Comparison of ENCODE assay signal across 36 cellular contexts in the genomic region with DNA sequence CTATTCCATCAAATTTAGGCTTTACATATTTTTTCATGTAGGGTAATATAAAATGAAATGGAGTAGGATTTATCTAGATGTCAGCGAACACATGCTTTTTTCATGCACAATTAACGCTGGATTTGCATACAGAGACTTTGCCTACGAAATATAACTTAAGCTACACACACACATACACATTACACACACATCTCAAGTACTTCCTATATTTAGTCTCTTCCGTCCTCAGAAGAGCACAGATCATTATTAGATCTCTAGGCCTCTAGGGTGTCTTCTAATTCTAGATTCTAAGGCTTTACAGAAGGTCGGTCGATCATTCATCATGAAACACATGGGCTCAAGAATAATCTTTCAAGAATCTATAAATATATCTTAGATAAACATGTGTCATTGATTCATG. TPM values are rescaled to one million over a fixed set of nuclear protein-coding genes. Genes with fewer than 3 reads are reported as not detected.
"Had no signal": no experiment of that assay in that cellular context is flagged by ENCODE, and none has a peak within 500 bp of the region (broad histone marks: within the 10 kb centered on the region; RNA-seq: fewer than 3 reads in every experiment).

No MANE protein-coding gene starts in this region.

- H3K36me3 Mint-ChIP-seq: activated naive CD4-positive, alpha-beta T cell treated with anti-CD3 and anti-CD28 coated beads, Interleukin-2, amount 10 ng/mL, durations not matched to agents 7 days and 5 days; activated naive CD8-positive, alpha-beta T cell treated with anti-CD3 and anti-CD28 coated beads, Interleukin-2, amount 10 ng/mL, durations not matched to agents 7 days and 5 days; brain had no signal

- H3K9me3 Mint-ChIP-seq: effector memory CD8-positive, alpha-beta T cell had no signal

- H3K9me3 ChIP-seq: ascending aorta, colonic mucosa, gastrocnemius medialis, neutrophil, ovary, right lobe of liver, testis, transverse colon had no signal

- H3K4me1 ChIP-seq: ascending aorta, colonic mucosa, gastrocnemius medialis, right lobe of liver, testis had no signal

- H3K4me3 ChIP-seq: ascending aorta, cardiac muscle cell, colonic mucosa, dorsolateral prefrontal cortex, gastrocnemius medialis, ovary, right lobe of liver, testis, transverse colon had no signal

- H3K27me3 Mint-ChIP-seq: progenitor cell of endocrine pancreas had no signal

- FAIRE-seq: kidney had no signal

- H3K27ac ChIP-seq: ascending aorta, cardiac muscle cell, colonic mucosa, dorsolateral prefrontal cortex, gastrocnemius medialis, neutrophil, ovary, right lobe of liver, testis, transverse colon had no signal

- H3K36me3 ChIP-seq: ascending aorta, cardiac muscle cell, colonic mucosa, gastrocnemius medialis, neutrophil, ovary, right lobe of liver, transverse colon had no signal

- DNase-seq: activated CD4-positive, alpha-beta memory T cell treated with anti-CD3 and anti-CD28 coated beads, Interleukin-2, amount 10 ng/mL, durations not matched to agents 7 days and 5 days; activated CD4-positive, alpha-beta T cell treated with anti-CD3 and anti-CD28 coated beads, Interleukin-2, amount 10 ng/mL, durations not matched to agents 7 days and 5 days; activated CD4-positive, CD25-positive, alpha-beta regulatory T cell treated with anti-CD3 and anti-CD28 coated beads, Interleukin-2, amount 50 U/mL, for 72 hours; activated CD8-positive, alpha-beta memory T cell treated with anti-CD3 and anti-CD28 coated beads, Interleukin-2, amount 50 U/mL, for 48 hours; activated gamma-delta T cell; activated naive CD4-positive, alpha-beta T cell treated with anti-CD3 and anti-CD28 coated beads, Interleukin-2, amount 10 ng/mL, durations not matched to agents 7 days and 5 days; activated naive CD8-positive, alpha-beta T cell treated with anti-CD3 and anti-CD28 coated beads, Interleukin-2, amount 10 ng/mL, durations not matched to agents 7 days and 5 days; activated T-cell treated with anti-CD3 and anti-CD28 coated beads, Interleukin-2, amount 50 U/mL, for 24 hours; cerebellar nuclear complex; colonic mucosa; dorsolateral prefrontal cortex; effector memory CD8-positive, alpha-beta T cell; erythroblast; gastrocnemius medialis; head of caudate nucleus; hippocampal formation; kidney; mesenchymal stem cell; nephron progenitor cell; ovary; right lobe of liver; stimulated activated CD4-positive, alpha-beta T cell treated with anti-CD3 and anti-CD28 coated beads, Interleukin-2, amount 100 ng/mL, for 48 hours; stimulated activated naive CD8-positive, alpha-beta T cell treated with anti-CD3 and anti-CD28 coated beads, Interleukin-15, Interleukin-2, amounts not matched to agents 100 U/mL and 50 U/mL, for 24 hours; T1000; testis; transverse colon had no signal

- H3K4me3 Mint-ChIP-seq: activated CD4-positive, alpha-beta memory T cell treated with anti-CD3 and anti-CD28 coated beads, Interleukin-2, amount 10 ng/mL, durations not matched to agents 7 days and 5 days; activated CD4-positive, alpha-beta T cell treated with anti-CD3 and anti-CD28 coated beads, Interleukin-2, amount 10 ng/mL, durations not matched to agents 7 days and 5 days; activated naive CD4-positive, alpha-beta T cell treated with anti-CD3 and anti-CD28 coated beads, Interleukin-2, amount 10 ng/mL, durations not matched to agents 7 days and 5 days; activated naive CD8-positive, alpha-beta T cell treated with anti-CD3 and anti-CD28 coated beads, Interleukin-2, amount 10 ng/mL, durations not matched to agents 7 days and 5 days; activated T-cell treated with anti-CD3 and anti-CD28 coated beads, Interleukin-2, amount 50 U/mL, for 24 hours; brain; effector memory CD8-positive, alpha-beta T cell; nephron progenitor cell had no signal

- ATAC-seq: effector memory CD8-positive, alpha-beta T cell; gastrocnemius medialis; right lobe of liver; stimulated activated naive CD8-positive, alpha-beta T cell treated with anti-CD3 and anti-CD28 coated beads, Interleukin-15, Interleukin-2, amounts not matched to agents 100 U/mL and 50 U/mL, for 24 hours had no signal

- H3K4me1 Mint-ChIP-seq: activated CD4-positive, alpha-beta memory T cell treated with anti-CD3 and anti-CD28 coated beads, Interleukin-2, amount 10 ng/mL, durations not matched to agents 7 days and 5 days; activated CD4-positive, alpha-beta T cell treated with anti-CD3 and anti-CD28 coated beads, Interleukin-2, amount 10 ng/mL, durations not matched to agents 7 days and 5 days; activated naive CD4-positive, alpha-beta T cell treated with anti-CD3 and anti-CD28 coated beads, Interleukin-2, amount 10 ng/mL, durations not matched to agents 7 days and 5 days; activated naive CD8-positive, alpha-beta T cell treated with anti-CD3 and anti-CD28 coated beads, Interleukin-2, amount 10 ng/mL, durations not matched to agents 7 days and 5 days; brain; nephron progenitor cell had no signal

- H3K27me3 ChIP-seq: ascending aorta, cardiac muscle cell, colonic mucosa, dorsolateral prefrontal cortex, gastrocnemius medialis, neutrophil, ovary, right lobe of liver, testis, transverse colon had no signal

- H3K27ac Mint-ChIP-seq: activated CD4-positive, alpha-beta memory T cell treated with anti-CD3 and anti-CD28 coated beads, Interleukin-2, amount 10 ng/mL, durations not matched to agents 7 days and 5 days; activated CD4-positive, alpha-beta T cell treated with anti-CD3 and anti-CD28 coated beads, Interleukin-2, amount 10 ng/mL, durations not matched to agents 7 days and 5 days; activated naive CD4-positive, alpha-beta T cell treated with anti-CD3 and anti-CD28 coated beads, Interleukin-2, amount 10 ng/mL, durations not matched to agents 7 days and 5 days; activated T-cell treated with anti-CD3 and anti-CD28 coated beads, Interleukin-2, amount 50 U/mL, for 24 hours; brain; effector memory CD8-positive, alpha-beta T cell; nephron progenitor cell; progenitor cell of endocrine pancreas had no signal

RNA-seq across cellular contexts. Expression of gene MS4A13, which starts 3.8 kb away (rescaled TPM):
- total RNA-seq: activated CD4-positive, alpha-beta memory T cell treated with anti-CD3 and anti-CD28 coated beads, Interleukin-2, amount 10 ng/mL, durations not matched to agents 7 days and 5 days; activated CD4-positive, alpha-beta T cell treated with anti-CD3 and anti-CD28 coated beads, Interleukin-2, amount 10 ng/mL, durations not matched to agents 7 days and 5 days; activated naive CD8-positive, alpha-beta T cell treated with anti-CD3 and anti-CD28 coated beads, Interleukin-2, amount 10 ng/mL, durations not matched to agents 7 days and 5 days; ascending aorta; cardiac muscle cell; colonic mucosa; dorsolateral prefrontal cortex; gastrocnemius medialis; kidney; lower leg skin; mononuclear cell; ovary; progenitor cell of endocrine pancreas; renal cortical epithelial cell; right lobe of liver; skeletal muscle tissue; transverse colon; urinary bladder had no signal
- polyA plus RNA-seq: cardiac muscle cell, ovary, urinary bladder had no signal

RNA-seq across cellular contexts. Expression of gene MS4A12, which starts 18.8 kb away (rescaled TPM):
- total RNA-seq: activated CD4-positive, alpha-beta memory T cell treated with anti-CD3 and anti-CD28 coated beads, Interleukin-2, amount 10 ng/mL, durations not matched to agents 7 days and 5 days; activated CD4-positive, alpha-beta T cell treated with anti-CD3 and anti-CD28 coated beads, Interleukin-2, amount 10 ng/mL, durations not matched to agents 7 days and 5 days; activated naive CD8-positive, alpha-beta T cell treated with anti-CD3 and anti-CD28 coated beads, Interleukin-2, amount 10 ng/mL, durations not matched to agents 7 days and 5 days; ascending aorta; cardiac muscle cell; dorsolateral prefrontal cortex; kidney; lower leg skin; mononuclear cell; ovary; progenitor cell of endocrine pancreas; renal cortical epithelial cell; right lobe of liver; skeletal muscle tissue; urinary bladder had no signal
- polyA plus RNA-seq: cardiac muscle cell, ovary, urinary bladder had no signal

RNA-seq across cellular contexts. Expression of gene MS4A1, which starts 55.7 kb away (rescaled TPM):
- total RNA-seq: activated CD4-positive, alpha-beta memory T cell treated with anti-CD3 and anti-CD28 coated beads, Interleukin-2, amount 10 ng/mL, durations not matched to agents 7 days and 5 days; activated CD4-positive, alpha-beta T cell treated with anti-CD3 and anti-CD28 coated beads, Interleukin-2, amount 10 ng/mL, durations not matched to agents 7 days and 5 days; ascending aorta; cardiac muscle cell; progenitor cell of endocrine pancreas; renal cortical epithelial cell had no signal
- polyA plus RNA-seq: cardiac muscle cell had no signal
